ENCODE assay signal across 29 cellular contexts in the genomic region with DNA sequence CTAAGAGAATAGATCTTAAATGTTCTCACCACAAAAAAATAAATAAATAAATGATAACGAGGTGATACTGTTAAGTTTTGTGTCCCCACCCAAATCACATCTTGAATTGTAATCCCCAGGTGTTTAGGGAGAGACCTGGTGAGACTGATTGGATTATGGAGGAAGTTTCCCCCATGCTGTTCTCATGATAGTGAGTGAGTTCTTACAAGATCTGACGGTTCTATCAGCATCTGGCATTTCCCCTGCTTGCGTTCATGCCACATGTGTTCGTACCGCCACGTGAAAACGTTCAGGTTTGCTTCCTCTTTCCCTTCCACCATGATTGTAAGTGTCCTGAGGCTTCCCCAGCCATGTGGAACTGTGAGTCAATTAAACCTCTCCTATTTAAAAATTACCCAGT.
"Had no signal": no experiment of that assay in that cellular context is flagged by ENCODE, and none has a peak within 500 bp of the region (broad histone marks: within the 10 kb centered on the region; RNA-seq: fewer than 3 reads in every experiment).

No MANE protein-coding gene starts in this region.

- H3K9ac ChIP-seq: neural progenitor cell, parathyroid adenoma had no signal

- ATAC-seq: natural killer cell; psoas muscle; right cardiac atrium; right lobe of liver; stimulated activated memory B cell treated with anti-CD40 and anti-IgM and Interleukin-4, amounts not matched to agents 10 μg/mL and 1 μg/mL and 100 μg/mL, for 72 hours; stimulated activated naive CD8-positive, alpha-beta T cell treated with anti-CD3 and anti-CD28 coated beads, Interleukin-15, amount 100 ng/mL, for 72 hours; stimulated activated naive CD8-positive, alpha-beta T cell treated with anti-CD3 and anti-CD28 coated beads, Interleukin-15, Interleukin-2, amounts not matched to agents 100 U/mL and 50 U/mL, for 24 hours; upper lobe of right lung had no signal

- H2AFZ ChIP-seq: neural progenitor cell, parathyroid adenoma had no signal

- H3K27me3 Mint-ChIP-seq: progenitor cell of endocrine pancreas; stimulated activated memory B cell treated with anti-CD40 and anti-IgM and Interleukin-4, amounts not matched to agents 10 μg/mL and 1 μg/mL and 100 μg/mL, for 72 hours; stimulated activated naive CD8-positive, alpha-beta T cell treated with anti-CD3 and anti-CD28 coated beads, Interleukin-15, amount 100 ng/mL, for 72 hours; type B pancreatic cell had no signal

- H3K36me3 Mint-ChIP-seq: neural progenitor cell; stimulated activated memory B cell treated with anti-CD40 and anti-IgM and Interleukin-4, amounts not matched to agents 10 μg/mL and 1 μg/mL and 100 μg/mL, for 72 hours; type B pancreatic cell had no signal

- H3K36me3 ChIP-seq: neural progenitor cell, ovary, right lobe of liver, sigmoid colon, suprapubic skin, tibial artery, transverse colon, upper lobe of right lung, uterus had no signal

- H3K9me3 ChIP-seq: ovary, psoas muscle, right lobe of liver, sigmoid colon, suprapubic skin, testis, tibial artery, transverse colon, upper lobe of right lung, uterus had no signal

- DNase-seq: natural killer cell; occipital lobe; ovary; posterior cingulate gyrus; psoas muscle; right cardiac atrium; right lobe of liver; sigmoid colon; small intestine; stimulated activated CD4-positive, alpha-beta T cell treated with anti-CD3 and anti-CD28 coated beads, Interleukin-1b, Interleukin-23, amount 100 ng/mL, for 48 hours; stimulated activated CD4-positive, alpha-beta T cell treated with anti-CD3 and anti-CD28 coated beads, Interleukin-4, amount 100 ng/mL, for 1 hour; stimulated activated CD4-positive, alpha-beta T cell treated with anti-CD3 and anti-CD28 coated beads, Interleukin-4, amount 100 ng/mL, for 4 hours; stimulated activated CD8-positive, alpha-beta memory T cell treated with anti-CD3 and anti-CD28 coated beads, Interleukin-4, amount 100 ng/mL, for 48 hours; stimulated activated naive CD4-positive, alpha-beta T cell; stimulated activated naive CD8-positive, alpha-beta T cell treated with anti-CD3 and anti-CD28 coated beads, Interleukin-15, amount 100 ng/mL, for 72 hours; stimulated activated naive CD8-positive, alpha-beta T cell treated with anti-CD3 and anti-CD28 coated beads, Interleukin-15, Interleukin-2, amounts not matched to agents 100 U/mL and 50 U/mL, for 24 hours; substantia nigra; testis; tibial artery; transverse colon; upper lobe of right lung; uterus had no signal

- H3K79me2 ChIP-seq: parathyroid adenoma had no signal

- H3K27ac Mint-ChIP-seq: natural killer cell; nephron; neural progenitor cell; progenitor cell of endocrine pancreas; stimulated activated memory B cell treated with anti-CD40 and anti-IgM and Interleukin-4, amounts not matched to agents 10 μg/mL and 1 μg/mL and 100 μg/mL, for 72 hours; stimulated activated naive CD8-positive, alpha-beta T cell treated with anti-CD3 and anti-CD28 coated beads, Interleukin-15, amount 100 ng/mL, for 72 hours; type B pancreatic cell had no signal

- FAIRE-seq: small intestine had no signal

- H3K4me1 Mint-ChIP-seq: natural killer cell; neural progenitor cell; stimulated activated memory B cell treated with anti-CD40 and anti-IgM and Interleukin-4, amounts not matched to agents 10 μg/mL and 1 μg/mL and 100 μg/mL, for 72 hours; stimulated activated naive CD8-positive, alpha-beta T cell treated with anti-CD3 and anti-CD28 coated beads, Interleukin-15, amount 100 ng/mL, for 72 hours had no signal

- H3K27ac ChIP-seq: neural progenitor cell, ovary, parathyroid adenoma, psoas muscle, right lobe of liver, sigmoid colon, suprapubic skin, testis, tibial artery, transverse colon, upper lobe of right lung, uterus had no signal

- H3K27me3 ChIP-seq: neural progenitor cell, ovary, right lobe of liver, sigmoid colon, suprapubic skin, testis, tibial artery, transverse colon, upper lobe of right lung, uterus had no signal

- H3K4me1 ChIP-seq: neural progenitor cell, parathyroid adenoma, psoas muscle, right lobe of liver, sigmoid colon, testis, transverse colon, upper lobe of right lung, uterus had no signal

- H3K4me2 ChIP-seq: neural progenitor cell had no signal

- H3K4me3 Mint-ChIP-seq: natural killer cell; nephron; neural progenitor cell; stimulated activated memory B cell treated with anti-CD40 and anti-IgM and Interleukin-4, amounts not matched to agents 10 μg/mL and 1 μg/mL and 100 μg/mL, for 72 hours; stimulated activated naive CD8-positive, alpha-beta T cell treated with anti-CD3 and anti-CD28 coated beads, Interleukin-15, amount 100 ng/mL, for 72 hours; type B pancreatic cell had no signal

- H3K4me3 ChIP-seq: neural progenitor cell, ovary, psoas muscle, right lobe of liver, sigmoid colon, suprapubic skin, testis, tibial artery, transverse colon, upper lobe of right lung, uterus had no signal
